27 cellular contexts compared by ENCODE assay signal in genomic region chr2:120963997-120964396, GRCh38.
DNase-seq lines count a peak whose midpoint lies in the region; ATAC-seq, FAIRE-seq and TF ChIP-seq lines count a peak whose summit lies in the region.
"Had no signal": no experiment of that assay in that cellular context is flagged by ENCODE, and none has a peak within 500 bp of the region (broad histone marks: within the 10 kb centered on the region; RNA-seq: fewer than 3 reads in every experiment).

No MANE protein-coding gene starts in this region.

- H3K4me1 ChIP-seq in A549 (peaks cover 21% of the 10 kb centered on the region), GM23248 (ENCODE audit: insufficient read depth) (peaks cover 7% of the 10 kb centered on the region; the same call in 1 of the 2 replicates)
- H3K4me1 ChIP-seq: left lung had no signal

- no peak for TF ChIP-seq RAD21 in A549 (conservative IDR thresholded peaks at IDR 0.05 in 1 of 2, IDR thresholded peaks at IDR 0.05 in 1 of 2)

- H3K27ac ChIP-seq in A549 = peak overlapping the region; percentile 7 to 70; a peak in 4 of 6 replicates
- no peak overlapping the region for H3K27ac ChIP-seq in GM23248
- H3K27ac ChIP-seq: gastroesophageal sphincter, HL-60, left lung, SK-N-MC, skin epidermis, thyroid gland had no signal

- no peak for TF ChIP-seq POLR2A in A549 (IDR thresholded peaks at IDR 0.05; ENCODE audit: low read length)

- H3K27me3 ChIP-seq in GM23248 (replicated peaks; ENCODE audit: insufficient read depth) (no peaks in the 10 kb centered on the region), MG63 (no peaks in the 10 kb centered on the region)
- H3K27me3 ChIP-seq: gastroesophageal sphincter, thyroid gland had no signal

- H3K9ac ChIP-seq in GM23248 = no peak overlapping the region

- DNase-seq in A549 (ENCODE audit: low read depth in 1 of 2, low spot score in 1 of 2) (no peak), GM23248 (peak; percentile 47), MG63 (peak; percentile 24), foreskin fibroblast (peak; percentile 43 to 62), NCI-H1048 (lab: John Stamatoyannopoulos, UW) (no peak)
- no peak for DNase-seq in natural killer cell treated with Interleukin-12 subunit alpha and Interleukin-12 subunit beta and Interleukin-15 and Interleukin-18, amount 100 ng/mL, for 72 hours (ENCODE audit: low spot score)
- DNase-seq: activated CD4-positive, CD25-positive, alpha-beta regulatory T cell; activated CD8-positive, alpha-beta T cell treated with anti-CD3 and anti-CD28 coated beads for 36 hours; amygdala; CD4-positive, CD25-positive, alpha-beta regulatory T cell; dermis blood vessel endothelial cell; DMS153; NCI-H187 treated with DMSO at 0.1 percent for 48 hours; NCI-H2227 treated with DMSO at 0.1 percent for 48 hours; stimulated activated CD4-positive, alpha-beta T cell treated with anti-CD3 and anti-CD28 coated beads, Interleukin-2, amount 100 ng/mL, for 24 hours; stimulated activated naive CD4-positive, alpha-beta T cell; T-helper 9 cell; thyroid gland had no signal

- H3K79me2 ChIP-seq in GM23248 (ENCODE audit: insufficient read depth) = no peaks in the 10 kb centered on the region

- no peaks in the 10 kb centered on the region for H3K27me3 Mint-ChIP-seq in natural killer cell treated with Interleukin-12 subunit alpha and Interleukin-12 subunit beta and Interleukin-15 and Interleukin-18, amount 100 ng/mL, for 72 hours
- no peaks in the 10 kb centered on the region for H3K27me3 Mint-ChIP-seq in activated T-helper 17 cell treated with anti-CD3 and anti-CD28 coated beads, Interleukin-2, amount 50 U/mL, for 72 hours
- H3K27me3 Mint-ChIP-seq: activated CD8-positive, alpha-beta T cell treated with anti-CD3 and anti-CD28 coated beads for 36 hours; CD4-positive, CD25-positive, alpha-beta regulatory T cell had no signal

- FAIRE-seq in A549 (lab: Jason Lieb, UNC) = no peak
- FAIRE-seq: endothelial cell of umbilical vein, RCC 7860 had no signal

- H3K9me3 Mint-ChIP-seq in natural killer cell treated with Interleukin-12 subunit alpha and Interleukin-12 subunit beta and Interleukin-15 and Interleukin-18, amount 100 ng/mL, for 72 hours = no peaks in the 10 kb centered on the region
- no peaks in the 10 kb centered on the region for H3K9me3 Mint-ChIP-seq in activated T-helper 17 cell treated with anti-CD3 and anti-CD28 coated beads, Interleukin-2, amount 50 U/mL, for 72 hours
- H3K9me3 Mint-ChIP-seq: activated CD8-positive, alpha-beta T cell treated with anti-CD3 and anti-CD28 coated beads for 36 hours had no signal

- TF ChIP-seq CTCF in A549 (IDR thresholded peaks at IDR 0.05) = no peak
- no peak for TF ChIP-seq CTCF in foreskin fibroblast (IDR thresholded peaks at IDR 0.05; ENCODE audit: low read depth, low read length)

- H2AFZ ChIP-seq in GM23248 = no peak overlapping the region

- peak overlapping the region; percentile 44; the same call in 2 of the 3 replicates for H3K4me2 ChIP-seq in A549
- H3K4me2 ChIP-seq in GM23248 (ENCODE audit: unreplicated experiment) = no peak overlapping the region

- H3K4me3 Mint-ChIP-seq in natural killer cell treated with Interleukin-12 subunit alpha and Interleukin-12 subunit beta and Interleukin-15 and Interleukin-18, amount 100 ng/mL, for 72 hours = no peak overlapping the region
- no peak overlapping the region for H3K4me3 Mint-ChIP-seq in activated T-helper 17 cell treated with anti-CD3 and anti-CD28 coated beads, Interleukin-2, amount 50 U/mL, for 72 hours
- H3K4me3 Mint-ChIP-seq: activated CD8-positive, alpha-beta T cell treated with anti-CD3 and anti-CD28 coated beads for 36 hours; CD4-positive, CD25-positive, alpha-beta regulatory T cell had no signal

- no peak for TF ChIP-seq EP300 in A549 (IDR thresholded peaks at IDR 0.05)

- WGBS in A549 (ENCODE audit: missing lambda C conversion rate) = 45% methylated on average over 4 of the region's 4 CpGs
- WGBS in GM23248 (ENCODE audit: low coverage in 1 of 2, low lambda C conversion rate in 2 of 2, missing lambda C conversion rate in 2 of 2), 2 experiments = 64 to 70% methylated on average over 4 of the region's 4 CpGs

- H3K9me3 ChIP-seq in A549 (no peaks in the 10 kb centered on the region), GM23248 (ENCODE audit: low read depth) (no peaks in the 10 kb centered on the region), MG63 (no peaks in the 10 kb centered on the region)
- H3K9me3 ChIP-seq: gastroesophageal sphincter, left lung, thyroid gland had no signal

- peak in 1 of 2 experiments; percentile 26; a peak in 2 of 6 replicates for ATAC-seq in A549
- no peak for ATAC-seq in GM21526 (IDR thresholded peaks at IDR 0.05; ENCODE audit: low FRiP score, unreplicated experiment)
- ATAC-seq in natural killer cell treated with Interleukin-12 subunit alpha and Interleukin-12 subunit beta and Interleukin-15 and Interleukin-18, amount 100 ng/mL, for 72 hours = no peak
- no peak for ATAC-seq in activated T-helper 17 cell treated with anti-CD3 and anti-CD28 coated beads, Interleukin-2, amount 50 U/mL, for 72 hours (replicated peaks)
- ATAC-seq: activated CD8-positive, alpha-beta T cell treated with anti-CD3 and anti-CD28 coated beads for 36 hours; gastroesophageal sphincter; left lung had no signal

- no peaks in the 10 kb centered on the region for H3K36me3 Mint-ChIP-seq in natural killer cell treated with Interleukin-12 subunit alpha and Interleukin-12 subunit beta and Interleukin-15 and Interleukin-18, amount 100 ng/mL, for 72 hours
- H3K36me3 Mint-ChIP-seq in activated T-helper 17 cell treated with anti-CD3 and anti-CD28 coated beads, Interleukin-2, amount 50 U/mL, for 72 hours (ENCODE audit: low read depth) = no peaks in the 10 kb centered on the region
- H3K36me3 Mint-ChIP-seq: CD4-positive, CD25-positive, alpha-beta regulatory T cell had no signal

- no peak overlapping the region for H3K27ac Mint-ChIP-seq in natural killer cell treated with Interleukin-12 subunit alpha and Interleukin-12 subunit beta and Interleukin-15 and Interleukin-18, amount 100 ng/mL, for 72 hours
- no peak overlapping the region for H3K27ac Mint-ChIP-seq in activated T-helper 17 cell treated with anti-CD3 and anti-CD28 coated beads, Interleukin-2, amount 50 U/mL, for 72 hours
- H3K27ac Mint-ChIP-seq: activated CD8-positive, alpha-beta T cell treated with anti-CD3 and anti-CD28 coated beads for 36 hours; CD4-positive, CD25-positive, alpha-beta regulatory T cell had no signal

- no peaks in the 10 kb centered on the region for H3K4me1 Mint-ChIP-seq in natural killer cell treated with Interleukin-12 subunit alpha and Interleukin-12 subunit beta and Interleukin-15 and Interleukin-18, amount 100 ng/mL, for 72 hours (ENCODE audit: low read depth in 2 of 2)
- H3K4me1 Mint-ChIP-seq in activated T-helper 17 cell treated with anti-CD3 and anti-CD28 coated beads, Interleukin-2, amount 50 U/mL, for 72 hours = no peaks in the 10 kb centered on the region
- H3K4me1 Mint-ChIP-seq: CD4-positive, CD25-positive, alpha-beta regulatory T cell had no signal

- no peaks in the 10 kb centered on the region for H3K9me2 ChIP-seq in GM23248 (ENCODE audit: insufficient read depth)

- in situ Hi-C loops in GM23248 (cut with MboI) = no loop called here

- H4K20me1 ChIP-seq in GM23248 (ENCODE audit: insufficient read depth) = no peaks in the 10 kb centered on the region

- H3K4me3 ChIP-seq in A549 (no peak overlapping the region), GM23248 (no peak overlapping the region), MG63 (no peak overlapping the region), foreskin fibroblast (ENCODE audit: low read depth in 1 of 2, low read length in 2 of 2) (no peak overlapping the region)
- H3K4me3 ChIP-seq: gastroesophageal sphincter, left lung, SK-N-MC, skin epidermis, thyroid gland had no signal

- no peaks in the 10 kb centered on the region; the same call in 1 of the 2 replicates for H3K36me3 ChIP-seq in GM23248 (ENCODE audit: low read depth)
- H3K36me3 ChIP-seq in MG63 = no peaks in the 10 kb centered on the region
- H3K36me3 ChIP-seq: left lung, thyroid gland had no signal

- POLR2A ChIA-PET in A549 (lab: Yijun Ruan, JAX) = interaction anchor here (0.6 kb wide), 1 partner anchor 52 kb away, joined by 4 read pairs; no protein-coding TSS in a partner anchor

- no peaks in the 10 kb centered on the region for H3F3A ChIP-seq in GM23248 (ENCODE audit: insufficient read depth)

- CTCF ChIA-PET in A549 (lab: Yijun Ruan, JAX) = interaction anchor here (1.5 kb wide), 1 partner anchor 268 kb away, joined by 5 read pairs; no protein-coding TSS in a partner anchor

TF ChIP-seq in A549, 52 proteins besides CTCF, POLR2A, EP300 and RAD21:
- no peak for TF ChIP-seq RNF2 (IDR thresholded peaks at IDR 0.05; ENCODE audit: borderline replicate concordance, low read depth)
- TF ChIP-seq MAZ (IDR thresholded peaks at IDR 0.05; ENCODE audit: borderline replicate concordance, low read depth, low read length) = no peak
- TF ChIP-seq MAX (IDR thresholded peaks at IDR 0.05) = 0 out of 2 replicates have a peak, but pooled peaks have one; percentile 17

Comparison
In these comparisons a context has a peak if more than half of its experiments do, and no peak if none do; other contexts are left out.
1. DNase-seq: peak in GM23248 (single experiment), MG63 (single experiment) and foreskin fibroblast (2 of 2); none in A549 (0 of 2), natural killer cell treated with Interleukin-12 subunit alpha and Interleukin-12 subunit beta and Interleukin-15 and Interleukin-18, amount 100 ng/mL, for 72 hours (single experiment) and NCI-H1048 (single experiment).